Comparison of ENCODE assay signal across 9 cellular contexts in genomic region chr2:17688600-17688999, GRCh38.
"Had no signal": no experiment of that assay in that cellular context is flagged by ENCODE, and none has a peak within 500 bp of the region (broad histone marks: within the 10 kb centered on the region; RNA-seq: fewer than 3 reads in every experiment).

No MANE protein-coding gene starts in this region.

- H3K4me2 ChIP-seq: GM23338 had no signal

- ATAC-seq: GM23338, K562 had no signal

- H3K27ac ChIP-seq: HL-60 had no signal

- DNase-seq: H9, HCEC 1CT, IMR-90, KG1 had no signal

- H3K4me3 Mint-ChIP-seq: GM23338, H9 had no signal

- H3K9me3 Mint-ChIP-seq: H9 had no signal

- H3K4me1 Mint-ChIP-seq: GM23338, H9 had no signal

- H3K27ac Mint-ChIP-seq: GM23338, H9 had no signal

- H2AFZ ChIP-seq: GM23338 had no signal

- FAIRE-seq: H1, H54, K562 had no signal

- H3K4me3 ChIP-seq: GM23338, K562 had no signal
